ENCODE assay signal across 19 cellular contexts in genomic region chrX:153882557-153882956, GRCh38. TPM values are rescaled to one million over a fixed set of nuclear protein-coding genes. Genes with fewer than 3 reads are reported as not detected.
"Had no signal": no experiment of that assay in that cellular context is flagged by ENCODE, and none has a peak within 500 bp of the region (broad histone marks: within the 10 kb centered on the region; RNA-seq: fewer than 3 reads in every experiment).

No MANE protein-coding gene starts in this region.

- FAIRE-seq: pancreas, urothelium cell line had no signal

- H3K27ac ChIP-seq: breast epithelium, pancreas had no signal

- H3K4me3 Mint-ChIP-seq: activated CD8-positive, alpha-beta memory T cell treated with anti-CD3 and anti-CD28 coated beads, Interleukin-2, amount 10 ng/mL, durations not matched to agents 7 days and 5 days; activated naive CD8-positive, alpha-beta T cell treated with anti-CD3 and anti-CD28 coated beads for 36 hours; activated T-cell treated with anti-CD3 and anti-CD28 coated beads, Interleukin-2, amount 50 U/mL, for 24 hours; immature natural killer cell; natural killer cell treated with Interleukin-12 subunit alpha and Interleukin-12 subunit beta and Interleukin-15 and Interleukin-18, amount 100 ng/mL, for 72 hours; stimulated activated naive CD8-positive, alpha-beta T cell treated with anti-CD3 and anti-CD28 coated beads, Interleukin-15, Interleukin-2, amounts not matched to agents 100 ng/mL and 50 ng/mL, for 24 hours had no signal

- H3K27ac Mint-ChIP-seq: activated CD8-positive, alpha-beta memory T cell treated with anti-CD3 and anti-CD28 coated beads, Interleukin-2, amount 10 ng/mL, durations not matched to agents 7 days and 5 days; activated naive CD8-positive, alpha-beta T cell treated with anti-CD3 and anti-CD28 coated beads for 36 hours; activated T-cell treated with anti-CD3 and anti-CD28 coated beads, Interleukin-2, amount 50 U/mL, for 24 hours; immature natural killer cell; natural killer cell treated with Interleukin-12 subunit alpha and Interleukin-12 subunit beta and Interleukin-15 and Interleukin-18, amount 100 ng/mL, for 72 hours; stimulated activated naive CD8-positive, alpha-beta T cell treated with anti-CD3 and anti-CD28 coated beads, Interleukin-15, Interleukin-2, amounts not matched to agents 100 ng/mL and 50 ng/mL, for 24 hours had no signal

- DNase-seq: activated CD4-positive, alpha-beta T cell treated with anti-CD3 and anti-CD28 coated beads for 1 hour; activated CD4-positive, alpha-beta T cell treated with anti-CD3 and anti-CD28 coated beads, Interleukin-2, amount 50 U/mL, for 48 hours; activated CD8-positive, alpha-beta memory T cell treated with anti-CD3 and anti-CD28 coated beads, Interleukin-2, amount 10 ng/mL, durations not matched to agents 7 days and 5 days; activated gamma-delta T cell; activated naive CD8-positive, alpha-beta T cell treated with anti-CD3 and anti-CD28 coated beads for 36 hours; activated T-cell treated with anti-CD3 and anti-CD28 coated beads, Interleukin-2, amount 50 U/mL, for 24 hours; immature natural killer cell; left cardiac atrium; stimulated activated CD4-positive, alpha-beta T cell treated with anti-CD3 and anti-CD28 coated beads, Interleukin-15, amount 100 ng/mL, for 24 hours; stimulated activated CD4-positive, alpha-beta T cell treated with anti-CD3 and anti-CD28 coated beads, Interleukin-4, amount 100 ng/mL, for 24 hours had no signal

- H3K36me3 ChIP-seq: breast epithelium, esophagus muscularis mucosa, pancreas had no signal

- H3K9me3 Mint-ChIP-seq: activated naive CD8-positive, alpha-beta T cell treated with anti-CD3 and anti-CD28 coated beads for 36 hours; activated T-cell treated with anti-CD3 and anti-CD28 coated beads, Interleukin-2, amount 50 U/mL, for 24 hours; immature natural killer cell; natural killer cell treated with Interleukin-12 subunit alpha and Interleukin-12 subunit beta and Interleukin-15 and Interleukin-18, amount 100 ng/mL, for 72 hours; stimulated activated naive CD8-positive, alpha-beta T cell treated with anti-CD3 and anti-CD28 coated beads, Interleukin-15, Interleukin-2, amounts not matched to agents 100 ng/mL and 50 ng/mL, for 24 hours had no signal

- H3K36me3 Mint-ChIP-seq: activated CD8-positive, alpha-beta memory T cell treated with anti-CD3 and anti-CD28 coated beads, Interleukin-2, amount 10 ng/mL, durations not matched to agents 7 days and 5 days; activated naive CD8-positive, alpha-beta T cell treated with anti-CD3 and anti-CD28 coated beads for 36 hours; natural killer cell treated with Interleukin-12 subunit alpha and Interleukin-12 subunit beta and Interleukin-15 and Interleukin-18, amount 100 ng/mL, for 72 hours had no signal

- H3K4me3 ChIP-seq: breast epithelium, pancreas had no signal

- ATAC-seq: activated CD8-positive, alpha-beta memory T cell treated with anti-CD3 and anti-CD28 coated beads, Interleukin-2, amount 10 ng/mL, durations not matched to agents 7 days and 5 days; natural killer cell treated with Interleukin-12 subunit alpha and Interleukin-12 subunit beta and Interleukin-15 and Interleukin-18, amount 100 ng/mL, for 72 hours; pancreas had no signal

- H3K4me1 ChIP-seq: breast epithelium, pancreas had no signal

- H3K9me3 ChIP-seq: breast epithelium, esophagus muscularis mucosa, pancreas had no signal

RNA-seq across cellular contexts. Expression of gene L1CAM, which starts 3.4 kb away (rescaled TPM):
- polyA plus RNA-seq: immature natural killer cell had no signal

RNA-seq across cellular contexts. Expression of gene AVPR2, which starts 21.9 kb away (rescaled TPM):
- total RNA-seq: activated CD8-positive, alpha-beta memory T cell treated with anti-CD3 and anti-CD28 coated beads, Interleukin-2, amount 10 ng/mL, durations not matched to agents 7 days and 5 days; activated naive CD8-positive, alpha-beta T cell treated with anti-CD3 and anti-CD28 coated beads for 36 hours; chondrocyte; fibroblast of villous mesenchyme; natural killer cell treated with Interleukin-12 subunit alpha and Interleukin-12 subunit beta and Interleukin-15 and Interleukin-18, amount 100 ng/mL, for 72 hours; temporal lobe had no signal
- polyA plus RNA-seq: immature natural killer cell had no signal
